Comparison of ENCODE assay signal across 16 cellular contexts in the genomic region with DNA sequence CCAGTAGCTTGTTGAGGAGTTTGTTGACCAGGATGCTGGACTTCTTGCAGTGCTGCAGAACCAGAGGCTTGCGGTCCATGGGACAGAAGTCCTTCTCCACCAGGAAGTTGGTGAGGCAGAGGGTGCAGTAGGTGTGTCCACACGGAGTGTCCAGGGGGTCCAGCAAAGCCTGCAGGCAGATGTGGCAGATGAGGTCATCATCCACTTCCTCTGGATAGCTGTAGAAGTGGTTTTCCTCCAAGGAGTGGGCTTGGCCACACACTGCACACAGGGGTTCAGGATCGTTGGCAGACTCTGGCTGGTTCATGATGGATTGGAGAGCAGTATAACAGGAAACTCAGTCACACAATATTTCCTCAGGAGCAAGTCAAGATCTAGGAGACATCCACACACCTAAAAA. TPM values are rescaled to one million over a fixed set of nuclear protein-coding genes. Genes with fewer than 3 reads are reported as not detected.
A peak's percentile ranks its signal among the peaks of the same experiment; 100 is the strongest.
DNase-seq lines count a peak whose midpoint lies in the region; FAIRE-seq and TF ChIP-seq lines count a peak whose summit lies in the region.
"Had no signal": no experiment of that assay in that cellular context is flagged by ENCODE, and none has a peak within 500 bp of the region (broad histone marks: within the 10 kb centered on the region; RNA-seq: fewer than 3 reads in every experiment).

No MANE protein-coding gene starts in this region.

- CTCF ChIA-PET in CD4-positive, alpha-beta memory T cell (lab: Charles Lee; ENCODE audit: partially characterized antibody): no interaction called here

- H3K9ac ChIP-seq in astrocyte (ENCODE audit: low read length): no peak overlapping the region

- H3K9me3 Mint-ChIP-seq in astrocyte (ENCODE audit: unreplicated experiment): no peaks in the 10 kb centered on the region
- peaks cover 0 to 6% (median 0%) of the 10 kb centered on the region in 8 donors for H3K9me3 Mint-ChIP-seq in CD4-positive, alpha-beta memory T cell
- no peaks in the 10 kb centered on the region for H3K9me3 Mint-ChIP-seq in T-helper 2 cell treated with Interferon-gamma antibody and Interleukin-4, amounts not matched to agents 5 μg/mL and 100 μg/mL, for 36 hours

- peak overlapping the region; percentile 9 for H3K4me2 ChIP-seq in astrocyte (ENCODE audit: low read length)
- H3K4me2 ChIP-seq: A549 had no signal

- no peaks in the 10 kb centered on the region for H3K36me3 Mint-ChIP-seq in astrocyte (ENCODE audit: low read depth, unreplicated experiment)
- H3K36me3 Mint-ChIP-seq in CD4-positive, alpha-beta memory T cell: no peaks in the 10 kb centered on the region
- H3K36me3 Mint-ChIP-seq in T-helper 2 cell treated with Interferon-gamma antibody and Interleukin-4, amounts not matched to agents 5 μg/mL and 100 μg/mL, for 36 hours (ENCODE audit: low read depth): no peaks in the 10 kb centered on the region

- POLR2A ChIA-PET in CD4-positive, alpha-beta memory T cell (lab: Charles Lee; ENCODE audit: partially characterized antibody): no interaction called here

- H3K79me2 ChIP-seq in astrocyte (ENCODE audit: insufficient read depth, low read length): no peaks in the 10 kb centered on the region

- H3K27ac Mint-ChIP-seq in astrocyte (ENCODE audit: unreplicated experiment): no peak overlapping the region
- H3K27ac Mint-ChIP-seq in CD4-positive, alpha-beta memory T cell: no peak overlapping the region
- no peak overlapping the region for H3K27ac Mint-ChIP-seq in T-helper 2 cell treated with Interferon-gamma antibody and Interleukin-4, amounts not matched to agents 5 μg/mL and 100 μg/mL, for 36 hours

- FAIRE-seq in astrocyte (lab: Jason Lieb, UNC): no peak
- FAIRE-seq: A549, HepG2 had no signal

- H3K4me3 ChIP-seq in MG63 (no peak overlapping the region), astrocyte (ENCODE audit: insufficient read depth, low read depth, low read length) (no peak overlapping the region), tibial artery (no peak overlapping the region)
- H3K4me3 ChIP-seq in CD4-positive, alpha-beta memory T cell (ENCODE audit: low read length in 2 of 2): no peak overlapping the region
- H3K4me3 ChIP-seq: A549 had no signal

- no peaks in the 10 kb centered on the region for H3K27me3 Mint-ChIP-seq in astrocyte (ENCODE audit: low read depth, unreplicated experiment)
- peaks cover 0 to 1% of the 10 kb centered on the region in 2 donors for H3K27me3 Mint-ChIP-seq in CD4-positive, alpha-beta memory T cell
- H3K27me3 Mint-ChIP-seq in T-helper 2 cell treated with Interferon-gamma antibody and Interleukin-4, amounts not matched to agents 5 μg/mL and 100 μg/mL, for 36 hours (ENCODE audit: low read depth): no peaks in the 10 kb centered on the region

- H2AFZ ChIP-seq in astrocyte (ENCODE audit: low read depth, low read length): no peak overlapping the region

- H3K9me3 ChIP-seq in MG63: no peaks in the 10 kb centered on the region; the same call in 1 of the 2 replicates
- H3K9me3 ChIP-seq in astrocyte (ENCODE audit: insufficient read depth, low read depth, low read length): no peaks in the 10 kb centered on the region
- no peaks in the 10 kb centered on the region for H3K9me3 ChIP-seq in tibial artery
- no peaks in the 10 kb centered on the region for H3K9me3 ChIP-seq in CD4-positive, alpha-beta memory T cell (ENCODE audit: control insufficient read depth in 1 of 2, low read length in 2 of 2)
- H3K9me3 ChIP-seq: A549 had no signal

- intact Hi-C loops in tibial artery (cut with DNase I; ENCODE audit: low total_unique reads): no loop called here
- intact Hi-C loops in CD4-positive, alpha-beta memory T cell (cut with micrococcal nuclease): no loop called here

- H3K27me3 ChIP-seq in MG63: no peaks in the 10 kb centered on the region
- H3K27me3 ChIP-seq in astrocyte (ENCODE audit: insufficient read depth, low read length): no peaks in the 10 kb centered on the region
- H3K27me3 ChIP-seq in tibial artery: no peaks in the 10 kb centered on the region
- H3K27me3 ChIP-seq in CD4-positive, alpha-beta memory T cell (ENCODE audit: insufficient read depth, low read length): no peaks in the 10 kb centered on the region

- H3K36me3 ChIP-seq in MG63: no peaks in the 10 kb centered on the region
- H3K36me3 ChIP-seq in astrocyte (ENCODE audit: insufficient read depth, low read length): no peaks in the 10 kb centered on the region
- no peaks in the 10 kb centered on the region for H3K36me3 ChIP-seq in tibial artery
- H3K36me3 ChIP-seq in CD4-positive, alpha-beta memory T cell (ENCODE audit: insufficient read depth, low read length): no peaks in the 10 kb centered on the region

- TF ChIP-seq CTCF in astrocyte (IDR thresholded peaks at IDR 0.05; ENCODE audit: insufficient read depth, low read depth, low read length): no peak
- no peak for TF ChIP-seq CTCF in tibial artery (IDR thresholded peaks at IDR 0.05)

- H3K4me3 Mint-ChIP-seq in astrocyte (ENCODE audit: unreplicated experiment): no peak overlapping the region
- H3K4me3 Mint-ChIP-seq in CD4-positive, alpha-beta memory T cell: no peak overlapping the region
- H3K4me3 Mint-ChIP-seq in T-helper 2 cell treated with Interferon-gamma antibody and Interleukin-4, amounts not matched to agents 5 μg/mL and 100 μg/mL, for 36 hours: no peak overlapping the region

- peaks cover 8% of the 10 kb centered on the region for H3K4me1 Mint-ChIP-seq in astrocyte (ENCODE audit: low read depth, unreplicated experiment)
- H3K4me1 Mint-ChIP-seq in CD4-positive, alpha-beta memory T cell: no peaks in the 10 kb centered on the region
- no peaks in the 10 kb centered on the region for H3K4me1 Mint-ChIP-seq in T-helper 2 cell treated with Interferon-gamma antibody and Interleukin-4, amounts not matched to agents 5 μg/mL and 100 μg/mL, for 36 hours (ENCODE audit: low read depth)

- H4K20me1 ChIP-seq in astrocyte (ENCODE audit: insufficient read depth, low read length): no peaks in the 10 kb centered on the region

- H3K27ac ChIP-seq in astrocyte (ENCODE audit: low read depth, low read length) (no peak overlapping the region), tibial artery (no peak overlapping the region)
- H3K27ac ChIP-seq in CD4-positive, alpha-beta memory T cell (ENCODE audit: low read depth, low read length): no peak overlapping the region
- H3K27ac ChIP-seq: A549 had no signal

- H3K4me1 ChIP-seq in astrocyte (ENCODE audit: insufficient read depth, low read length) (peaks cover 18% of the 10 kb centered on the region), tibial artery (peaks cover 0 to 13% (median 2%) of the 10 kb centered on the region in 4 donors)
- H3K4me1 ChIP-seq in CD4-positive, alpha-beta memory T cell (ENCODE audit: insufficient read depth, low read length): no peaks in the 10 kb centered on the region

- peak; percentile 70 for DNase-seq in EL
- DNase-seq in MG63: peak; percentile 67
- peak; percentile 37 for DNase-seq in astrocyte (ENCODE audit: low read depth)
- peak; percentile 47 for DNase-seq in kidney tubule cell (ENCODE audit: low spot score)
- DNase-seq in NCI-H1694 treated with DMSO at 0.1 percent for 48 hours (lab: John Stamatoyannopoulos, UW): no peak
- DNase-seq in tibial artery: no peak
- no peak for DNase-seq in CD4-positive, alpha-beta memory T cell
- no peak for DNase-seq in T-helper 2 cell treated with Interferon-gamma antibody and Interleukin-4, amounts not matched to agents 5 μg/mL and 100 μg/mL, for 36 hours (ENCODE audit: low spot score)
- DNase-seq: C1 segment of cervical spinal cord, NCI-H1105 treated with DMSO at 0.1 percent for 48 hours, NCI-H187, NCI-H446, NCI-H69, OCI-M1 had no signal

RNA-seq across cellular contexts. Expression of a gene that starts 17.6 kb away (rescaled TPM):
- total RNA-seq in MG63 (2014; rRNA removed; shearing (Covaris generic); ENCODE audit: low replicate concordance): 7.4 and 16.5 TPM in 2 replicates
- total RNA-seq in astrocyte: 2.5 and 4.4 TPM in 2 replicates
- not detected for total RNA-seq in CD4-positive, alpha-beta memory T cell
- under 1 TPM; 0.44 to 0.78 TPM for polyA plus RNA-seq in CD4-positive, alpha-beta memory T cell

Comparison
In these comparisons a context has a peak if more than half of its experiments do, and no peak if none do; other contexts are left out.
1. DNase-seq: peak in EL (single experiment), MG63 (single experiment), astrocyte (single experiment) and kidney tubule cell (single experiment); none in NCI-H1694 treated with DMSO at 0.1 percent for 48 hours (single experiment), tibial artery (0 of 2), CD4-positive, alpha-beta memory T cell (0 of 5) and T-helper 2 cell treated with Interferon-gamma antibody and Interleukin-4, amounts not matched to agents 5 μg/mL and 100 μg/mL, for 36 hours (single experiment).